1 cellular context compared by ENCODE assay signal in genomic region chr20:23050847-23051627, GRCh38.
A peak's percentile ranks its signal among the peaks of the same experiment; 100 is the strongest.
TF ChIP-seq lines count a peak whose summit lies in the region.

No MANE protein-coding gene starts in this region.

TF ChIP-seq in H1, 55 proteins besides CTCF, POLR2A, EP300 and RAD21:
- TF ChIP-seq TAF7 (optimal IDR thresholded peaks at IDR 0.05; ENCODE audit: borderline replicate concordance, low read depth, low read length) (peak; percentile 45), EGR1 (IDR thresholded peaks at IDR 0.05; ENCODE audit: borderline replicate concordance, low read depth, low read length) (no peak), CBX5 (IDR thresholded peaks at IDR 0.05; ENCODE audit: low read depth, low read length) (no peak), CHD2 (IDR thresholded peaks at IDR 0.05; ENCODE audit: low read length) (0 out of 2 replicates have a peak, but pooled peaks have one; percentile 32), SUZ12 (IDR thresholded peaks at IDR 0.05; ENCODE audit: low read length) (no peak), KDM4A (IDR thresholded peaks at IDR 0.05; ENCODE audit: low read depth, low read length, severe bottlenecking) (peak; percentile 85), BCL11A (IDR thresholded peaks at IDR 0.05; ENCODE audit: low read depth in 2 of 2, low read length in 2 of 2) (no peak), MAFK (IDR thresholded peaks at IDR 0.05; ENCODE audit: low read depth, low read length) (no peak), SIN3A (conservative IDR thresholded peaks at IDR 0.05 in 1 of 2, IDR thresholded peaks at IDR 0.05 in 1 of 2; ENCODE audit: low read depth in 1 of 2, low read length in 2 of 2) (peak in 1 of 2 experiments; percentile 58; a peak in 1 of 4 replicates), SAP30 (IDR thresholded peaks at IDR 0.05; ENCODE audit: insufficient read depth, insufficient replicate concordance, low read length) (no peak), HDAC6 (IDR thresholded peaks at IDR 0.05; ENCODE audit: low read depth, low read length) (no peak), MAX (IDR thresholded peaks at IDR 0.05) (peak; percentile 42), ASH2L (IDR thresholded peaks at IDR 0.05; ENCODE audit: low read length) (peak; percentile 20), TBP (IDR thresholded peaks at IDR 0.05; ENCODE audit: low read depth, low read length) (peak; percentile 55; the same call in 1 of the 2 replicates), HDAC2 (IDR thresholded peaks at IDR 0.05; ENCODE audit: borderline replicate concordance in 1 of 2, low read depth in 2 of 2, low read length in 2 of 2) (peak in 1 of 2 experiments; percentile 37; a peak in 1 of 4 replicates), SP1 (IDR thresholded peaks at IDR 0.05; ENCODE audit: low read depth, low read length) (peak; percentile 57; the same call in 1 of the 2 replicates), ATF3 (IDR thresholded peaks at IDR 0.05; ENCODE audit: insufficient read depth, low read depth, low read length) (no peak), EZH2 (IDR thresholded peaks at IDR 0.05; ENCODE audit: low read depth, low read length, severe bottlenecking) (no peak), RBBP5 (IDR thresholded peaks at IDR 0.05; ENCODE audit: borderline replicate concordance, low read depth, low read length) (0 out of 2 replicates have a peak, but pooled peaks have one; percentile 19), CHD1 (IDR thresholded peaks at IDR 0.05; ENCODE audit: low read depth, low read length) (no peak), RFX5 (IDR thresholded peaks at IDR 0.05; ENCODE audit: borderline replicate concordance, low read depth, low read length) (no peak), SRF (IDR thresholded peaks at IDR 0.05; ENCODE audit: low read depth, low read length) (no peak), BACH1 (IDR thresholded peaks at IDR 0.05; ENCODE audit: low read length) (0 out of 2 replicates have a peak, but pooled peaks have one; percentile 5), GABPA (IDR thresholded peaks at IDR 0.05; ENCODE audit: borderline replicate concordance, insufficient read depth, low read length) (no peak), PHF8 (conservative IDR thresholded peaks at IDR 0.05; ENCODE audit: low read depth, low read length) (peak; percentile 51), NANOG (IDR thresholded peaks at IDR 0.05; ENCODE audit: insufficient read depth, low read depth, low read length, poor library complexity, severe bottlenecking) (no peak), ATF2 (IDR thresholded peaks at IDR 0.05; ENCODE audit: low read length) (no peak), FOSL1 (IDR thresholded peaks at IDR 0.05; ENCODE audit: insufficient read depth, low read depth, low read length) (no peak), BRCA1 (IDR thresholded peaks at IDR 0.05; ENCODE audit: low read depth, low read length) (no peak), POLR2AphosphoS5 (IDR thresholded peaks at IDR 0.05; ENCODE audit: low read depth, low read length) (no peak), RXRA (IDR thresholded peaks at IDR 0.05; ENCODE audit: insufficient read depth, low read depth, low read length) (no peak), CTBP2 (IDR thresholded peaks at IDR 0.05; ENCODE audit: borderline replicate concordance, insufficient read depth, insufficient read length, low read length) (no peak), SP4 (IDR thresholded peaks at IDR 0.05; ENCODE audit: low read length) (no peak), POU5F1 (IDR thresholded peaks at IDR 0.05; ENCODE audit: low read depth, low read length) (0 out of 2 replicates have a peak, but pooled peaks have one; percentile 0), CEBPB (IDR thresholded peaks at IDR 0.05; ENCODE audit: low read depth, low read length) (no peak), YY1 (IDR thresholded peaks at IDR 0.05; ENCODE audit: low read depth, low read length) (peak; percentile 29; the same call in 1 of the 2 replicates), TAF1 (IDR thresholded peaks at IDR 0.05; ENCODE audit: low read depth, low read length) (peak; percentile 31; the same call in 1 of the 2 replicates), GTF2F1 (IDR thresholded peaks at IDR 0.05; ENCODE audit: borderline replicate concordance, low read depth, low read length) (no peak), TCF12 (IDR thresholded peaks at IDR 0.05; ENCODE audit: low read depth, low read length) (0 out of 2 replicates have a peak, but pooled peaks have one; percentile 8), SIRT6 (IDR thresholded peaks at IDR 0.05; ENCODE audit: low read length) (no peak)
- TF ChIP-seq, protein P1, sequence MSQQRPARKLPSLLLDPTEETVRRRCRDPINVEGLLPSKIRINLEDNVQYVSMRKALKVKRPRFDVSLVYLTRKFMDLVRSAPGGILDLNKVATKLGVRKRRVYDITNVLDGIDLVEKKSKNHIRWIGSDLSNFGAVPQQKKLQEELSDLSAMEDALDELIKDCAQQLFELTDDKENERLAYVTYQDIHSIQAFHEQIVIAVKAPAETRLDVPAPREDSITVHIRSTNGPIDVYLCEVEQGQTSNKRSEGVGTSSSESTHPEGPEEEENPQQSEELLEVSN (IDR thresholded peaks at IDR 0.05): peak; percentile 45; the same call in 1 of the 2 replicates
